Comparison of ENCODE assay signal across 35 cellular contexts in the genomic region with DNA sequence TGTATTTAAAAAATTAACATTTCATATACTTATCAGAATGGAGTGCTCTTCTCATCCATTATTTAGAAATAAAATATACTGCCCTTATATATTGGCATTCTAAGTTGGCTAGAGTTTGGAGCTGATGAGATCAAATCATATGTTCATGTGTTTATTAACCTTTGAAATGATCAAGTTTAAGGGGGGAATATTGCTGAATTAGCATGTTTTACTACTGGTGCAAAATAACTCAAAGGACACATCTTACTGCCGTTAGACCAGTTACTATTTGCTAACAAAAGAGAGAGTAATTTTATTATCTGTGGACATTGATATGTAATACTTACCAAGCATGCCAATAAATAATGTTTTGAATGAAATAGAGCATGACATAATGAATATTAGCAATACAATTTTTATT.
"Had no signal": no experiment of that assay in that cellular context is flagged by ENCODE, and none has a peak within 500 bp of the region (broad histone marks: within the 10 kb centered on the region; RNA-seq: fewer than 3 reads in every experiment).

No MANE protein-coding gene starts in this region.

- H3K4me3 ChIP-seq: MG63 had no signal

- DNase-seq: Kasumi-1, MG63, MM.1S, MV-4-11, NCI-H1048, NCI-H1092, NCI-H1092 treated with DMSO at 0.1 percent for 48 hours, NCI-H1105, NCI-H1105 treated with DMSO at 0.1 percent for 48 hours, NCI-H1417, NCI-H1417 treated with DMSO at 0.1 percent for 48 hours, NCI-H1436, NCI-H1436 treated with DMSO at 0.1 percent for 48 hours, NCI-H146, NCI-H1694, NCI-H1694 treated with DMSO at 0.1 percent for 48 hours, NCI-H187, NCI-H187 treated with DMSO at 0.1 percent for 48 hours, NCI-H1930, NCI-H2029, NCI-H2029 treated with DMSO at 0.1 percent for 48 hours, NCI-H2081, NCI-H2081 treated with DMSO at 0.1 percent for 48 hours, NCI-H2107, NCI-H2171, NCI-H2171 treated with DMSO at 0.1 percent for 48 hours, NCI-H2227 treated with DMSO at 0.1 percent for 48 hours, NCI-H226, NCI-H345, NCI-H446, NCI-H446 treated with DMSO at 0.1 percent for 48 hours, NCI-H510A, NCI-H510A treated with DMSO at 0.1 percent for 48 hours, NCI-H524, NCI-H524 treated with DMSO at 0.1 percent for 48 hours had no signal

- H3K36me3 ChIP-seq: MG63 had no signal

- H3K27me3 ChIP-seq: MG63 had no signal

- H3K9me3 ChIP-seq: MG63 had no signal
